22 cellular contexts compared by ENCODE assay signal in the genomic region with DNA sequence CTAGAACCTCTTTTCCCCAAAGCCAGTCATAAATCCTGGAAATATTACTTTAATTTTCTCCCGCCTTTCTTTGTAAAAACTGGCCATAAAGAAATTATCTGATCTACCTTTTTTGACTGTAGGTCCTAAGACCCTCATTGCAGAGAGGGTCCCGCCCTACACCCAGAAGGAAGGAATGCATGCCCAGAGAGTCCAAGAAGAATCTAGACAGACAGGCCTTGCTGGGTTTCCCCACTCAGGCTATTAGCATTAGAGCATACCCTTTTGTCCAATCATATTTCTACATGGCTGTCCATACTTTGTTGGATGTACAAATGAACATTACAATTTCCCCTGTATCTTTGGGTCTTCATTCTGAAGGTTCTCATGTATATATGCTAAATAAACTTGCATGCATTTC. TPM values are rescaled to one million over a fixed set of nuclear protein-coding genes. Genes with fewer than 3 reads are reported as not detected.
A peak's percentile ranks its signal among the peaks of the same experiment; 100 is the strongest.
DNase-seq lines count a peak whose midpoint lies in the region; ATAC-seq, FAIRE-seq and TF ChIP-seq lines count a peak whose summit lies in the region.
"Had no signal": no experiment of that assay in that cellular context is flagged by ENCODE, and none has a peak within 500 bp of the region (broad histone marks: within the 10 kb centered on the region; RNA-seq: fewer than 3 reads in every experiment).

No MANE protein-coding gene starts in this region.

- H3K4me3 ChIP-seq in mammary epithelial cell (replicated peaks in 1 of 3; ENCODE audit: insufficient read depth in 1 of 3, low read depth in 2 of 3, low read length in 3 of 3), result no peak overlapping the region
- H3K4me3 ChIP-seq in GM23338, result no peak overlapping the region
- no peak overlapping the region for H3K4me3 ChIP-seq in small intestine (ENCODE audit: low read depth in 1 of 2, low read length in 2 of 2)
- H3K4me3 ChIP-seq: gastroesophageal sphincter had no signal

- no peak for ATAC-seq in GM23338
- ATAC-seq: esophagus mucosa; gastroesophageal sphincter; stimulated activated memory B cell treated with anti-CD40 and anti-IgM and Interleukin-4, amounts not matched to agents 10 μg/mL and 1 μg/mL and 100 μg/mL, for 72 hours had no signal

- no peaks in the 10 kb centered on the region for H3K9me3 Mint-ChIP-seq in MCF 10A (ENCODE audit: unreplicated experiment)
- H3K9me3 Mint-ChIP-seq in GM23338, result no peaks in the 10 kb centered on the region; the same call in 2 of the 3 replicates
- H3K9me3 Mint-ChIP-seq in glutamatergic neuron (ENCODE audit: unreplicated experiment), result peaks cover 6% of the 10 kb centered on the region
- H3K9me3 Mint-ChIP-seq: stimulated activated memory B cell treated with anti-CD40 and anti-IgM and Interleukin-4, amounts not matched to agents 10 μg/mL and 1 μg/mL and 100 μg/mL, for 72 hours had no signal

- no peaks in the 10 kb centered on the region for H3K27me3 ChIP-seq in mammary epithelial cell (ENCODE audit: insufficient read depth, low read length)
- no peaks in the 10 kb centered on the region for H3K27me3 ChIP-seq in GM23338 (ENCODE audit: insufficient read depth)
- H3K27me3 ChIP-seq in small intestine (ENCODE audit: control insufficient read depth in 2 of 2, insufficient read depth in 2 of 2, low read length in 2 of 2), result no peaks in the 10 kb centered on the region
- H3K27me3 ChIP-seq: gastroesophageal sphincter had no signal

- H3K27me3 Mint-ChIP-seq in MCF 10A (ENCODE audit: insufficient read depth, unreplicated experiment) (no peaks in the 10 kb centered on the region), GM23338 (ENCODE audit: insufficient read depth, low read depth, poor library complexity) (peaks cover 4% of the 10 kb centered on the region), glutamatergic neuron (ENCODE audit: unreplicated experiment) (no peaks in the 10 kb centered on the region)
- H3K27me3 Mint-ChIP-seq: stimulated activated memory B cell treated with anti-CD40 and anti-IgM and Interleukin-4, amounts not matched to agents 10 μg/mL and 1 μg/mL and 100 μg/mL, for 72 hours had no signal

- H3K4me1 Mint-ChIP-seq in MCF 10A (ENCODE audit: insufficient read depth, unreplicated experiment) (peaks cover 19% of the 10 kb centered on the region), GM23338 (peaks cover 34% of the 10 kb centered on the region), glutamatergic neuron (ENCODE audit: low read depth, unreplicated experiment) (peaks cover 7% of the 10 kb centered on the region)

- H3K79me2 ChIP-seq in mammary epithelial cell (ENCODE audit: insufficient read depth, low read length), result peaks cover 8% of the 10 kb centered on the region
- H3K79me2 ChIP-seq in GM23338 (replicated peaks; ENCODE audit: insufficient read depth), result no peaks in the 10 kb centered on the region

- no peak for FAIRE-seq in small intestine (lab: Jason Lieb, UNC)
- FAIRE-seq: GM18507 had no signal

- dilution Hi-C loops in mammary epithelial cell (cut with HindIII; ENCODE audit: low sequenced_read_pairs), result no loop called here

- H3K9me3 ChIP-seq in mammary epithelial cell (replicated peaks; ENCODE audit: insufficient read depth, low read length) (no peaks in the 10 kb centered on the region), small intestine (ENCODE audit: control insufficient read depth, low read depth) (no peaks in the 10 kb centered on the region)
- H3K9me3 ChIP-seq: gastroesophageal sphincter had no signal

- intact Hi-C loops in mammary epithelial cell (cut with micrococcal nuclease), result loop anchor here (5.0 to 10.0 kb wide), 3 partner anchors 118 to 465 kb away; no protein-coding TSS in a partner anchor
- intact Hi-C loops in MCF 10A (cut with micrococcal nuclease), result loop anchor here (5.0 kb wide), 1 partner anchor 218 kb away; the partner anchor contains the start of gene SSBP2

- POLR2A ChIA-PET in MCF 10A (lab: Yijun Ruan, JAX), result interaction anchor here (1.0 to 2.9 kb wide), 3 partner anchors 137 to 195 kb away, joined by 3 to 24 read pairs (median 14); no protein-coding TSS in a partner anchor

- no peak overlapping the region for H3K27ac ChIP-seq in mammary epithelial cell (ENCODE audit: insufficient read depth, low read depth, low read length)
- H3K27ac ChIP-seq in GM23338 (ENCODE audit: low read depth), result no peak overlapping the region
- H3K27ac ChIP-seq in small intestine (ENCODE audit: low read depth in 1 of 2, low read length in 1 of 2), result no peak overlapping the region

- H3K4me1 ChIP-seq in mammary epithelial cell (ENCODE audit: insufficient read depth, low read length) (peaks cover 4% of the 10 kb centered on the region), GM23338 (ENCODE audit: insufficient read depth) (peaks cover 12% of the 10 kb centered on the region), small intestine (ENCODE audit: control insufficient read depth in 2 of 2, insufficient read depth in 1 of 2, low read depth in 1 of 2, low read length in 1 of 2) (no peaks in the 10 kb centered on the region)

- peak overlapping the region; percentile 21 for H2AFZ ChIP-seq in mammary epithelial cell (ENCODE audit: low read depth, low read length)
- peak overlapping the region; percentile 75; the same call in 1 of the 2 replicates for H2AFZ ChIP-seq in GM23338

- CTCF ChIA-PET in mammary epithelial cell (lab: Charles Lee; ENCODE audit: low non-redundant PET), result no interaction called here
- CTCF ChIA-PET in MCF 10A (lab: Yijun Ruan, JAX), result no interaction called here

- H3K36me3 ChIP-seq in mammary epithelial cell (ENCODE audit: insufficient read depth, low read length), result no peaks in the 10 kb centered on the region
- no peaks in the 10 kb centered on the region for H3K36me3 ChIP-seq in GM23338 (ENCODE audit: insufficient read depth)
- H3K36me3 ChIP-seq in small intestine (ENCODE audit: control insufficient read depth in 2 of 2, insufficient read depth in 2 of 2, low read length in 2 of 2), result no peaks in the 10 kb centered on the region
- H3K36me3 ChIP-seq: gastroesophageal sphincter had no signal

- H3K36me3 Mint-ChIP-seq in MCF 10A (ENCODE audit: insufficient read depth, unreplicated experiment) (no peaks in the 10 kb centered on the region), GM23338 (ENCODE audit: low read depth) (peaks cover 7% of the 10 kb centered on the region; the same call in 2 of the 3 replicates), glutamatergic neuron (ENCODE audit: unreplicated experiment) (no peaks in the 10 kb centered on the region)
- H3K36me3 Mint-ChIP-seq: stimulated activated memory B cell treated with anti-CD40 and anti-IgM and Interleukin-4, amounts not matched to agents 10 μg/mL and 1 μg/mL and 100 μg/mL, for 72 hours had no signal

- H3K4me2 ChIP-seq in mammary epithelial cell (ENCODE audit: insufficient read depth, low read depth, low read length), result no peak overlapping the region
- peak overlapping the region; percentile 82 for H3K4me2 ChIP-seq in GM23338

- H3K4me3 Mint-ChIP-seq in MCF 10A (ENCODE audit: unreplicated experiment), result no peak overlapping the region
- H3K4me3 Mint-ChIP-seq in GM23338, result no peak overlapping the region
- no peak overlapping the region for H3K4me3 Mint-ChIP-seq in glutamatergic neuron (ENCODE audit: unreplicated experiment)
- H3K4me3 Mint-ChIP-seq: stimulated activated memory B cell treated with anti-CD40 and anti-IgM and Interleukin-4, amounts not matched to agents 10 μg/mL and 1 μg/mL and 100 μg/mL, for 72 hours had no signal

- WGBS in mammary epithelial cell (ENCODE audit: low coverage, missing lambda C conversion rate), result 94% methylated on average over 2 of the region's 2 CpGs
- 97 to 100% (median 98%) methylated on average over 2 of the region's 2 CpGs for WGBS in small intestine, 3 donors

- BruUV-seq in mammary epithelial cell (replicated peaks; lab: Mats Ljungman, UMichigan), result no TSS peak
- BruUV-seq in MCF 10A (replicated peaks; lab: Mats Ljungman, UMichigan), result no TSS peak

- no peak for DNase-seq in mammary epithelial cell
- DNase-seq in MCF 10A (ENCODE audit: unreplicated experiment), result no peak
- DNase-seq in GM23338 (ENCODE audit: low spot score), result no peak
- DNase-seq in glutamatergic neuron, result no peak
- peak; percentile 5 for DNase-seq in superior temporal gyrus (ENCODE audit: extremely low spot score)
- DNase-seq in DMS53 (lab: John Stamatoyannopoulos, UW), result no peak
- no peak for DNase-seq in SKM-1 treated with dmso at 0.1 percent for 144 hours (lab: John Stamatoyannopoulos, UW; ENCODE audit: unreplicated experiment)
- DNase-seq in small intestine, result no peak
- DNase-seq: activated CD4-positive, alpha-beta T cell treated with anti-CD3 and anti-CD28 coated beads for 4 hours; activated naive CD4-positive, alpha-beta T cell treated with anti-CD3 and anti-CD28 coated beads, Interleukin-2, amount 50 U/mL, for 16 hours; Calu3; effector CD4-positive, alpha-beta T cell; EL; kidney glomerular epithelial cell; MM.1S; NCI-H2171; NCI-H526; stimulated activated CD4-positive, alpha-beta T cell treated with anti-CD3 and anti-CD28 coated beads, Interleukin-1b, Interleukin-23, amount 100 ng/mL, for 48 hours had no signal

- H3K9me2 ChIP-seq in GM23338 (ENCODE audit: insufficient read depth), result no peaks in the 10 kb centered on the region

- in situ Hi-C loops in mammary epithelial cell (cut with MboI; ENCODE audit: low sequenced_read_pairs in 2 of 2), result no loop called here

- no peak overlapping the region for H3K9ac ChIP-seq in mammary epithelial cell (ENCODE audit: insufficient read depth, low read length)

- no peak overlapping the region for H3K27ac Mint-ChIP-seq in MCF 10A (ENCODE audit: low read depth, unreplicated experiment)
- no peak overlapping the region; the same call in none of the 2 replicates for H3K27ac Mint-ChIP-seq in GM23338
- peak overlapping the region; percentile 12 for H3K27ac Mint-ChIP-seq in glutamatergic neuron (ENCODE audit: unreplicated experiment)
- H3K27ac Mint-ChIP-seq: stimulated activated memory B cell treated with anti-CD40 and anti-IgM and Interleukin-4, amounts not matched to agents 10 μg/mL and 1 μg/mL and 100 μg/mL, for 72 hours had no signal

- no peaks in the 10 kb centered on the region for H3F3A ChIP-seq in GM23338 (replicated peaks; ENCODE audit: low read depth)

- no peaks in the 10 kb centered on the region for H4K20me1 ChIP-seq in mammary epithelial cell (ENCODE audit: insufficient read depth, low read length)
- no peaks in the 10 kb centered on the region for H4K20me1 ChIP-seq in GM23338 (replicated peaks; ENCODE audit: insufficient read depth)

- no peak for TF ChIP-seq CTCF in mammary epithelial cell (conservative IDR thresholded peaks at IDR 0.05 in 1 of 2, IDR thresholded peaks at IDR 0.05 in 1 of 2; ENCODE audit: extremely low read depth in 1 of 2, insufficient read depth in 1 of 2, low read depth in 1 of 2, low read length in 2 of 2)
- TF ChIP-seq CTCF in MCF 10A (IDR thresholded peaks at IDR 0.05; ENCODE audit: unreplicated experiment), result no peak
- no peak for TF ChIP-seq CTCF in GM23338 (conservative IDR thresholded peaks at IDR 0.05; ENCODE audit: low read depth in 2 of 2)
- no peak for TF ChIP-seq CTCF in glutamatergic neuron (IDR thresholded peaks at IDR 0.05; ENCODE audit: partially characterized antibody, unreplicated experiment)

RNA-seq across cellular contexts. Expression of gene ATG10, which starts 1.9 kb away (rescaled TPM):
- total RNA-seq in mammary epithelial cell, result 10 to 100 TPM in 1 of 2 donors, 1 to 10 TPM in 1; 7.2 to 12.2 TPM
- 3.7 TPM for polyA plus RNA-seq in mammary epithelial cell
- not detected for polyA minus RNA-seq in mammary epithelial cell
- 9.9 and 11.1 TPM in 2 replicates for total RNA-seq in MCF 10A (2022)
- total RNA-seq in GM23338 (2014; rRNA removed; shearing (Covaris generic)), result 7.7 and 12.5 TPM in 2 replicates
- polyA plus RNA-seq in GM23338 (2016; fragmentation: Nextera tagmentation; extraction: Ambion mirVana), result 16.4 and 17.7 TPM in 2 replicates
- total RNA-seq in glutamatergic neuron (ENCODE audit: unreplicated experiment), result 12.1 TPM
- 1 to 10 TPM; 3.5 to 5.8 (median 5.1) TPM for polyA plus RNA-seq in small intestine
